1 cellular context compared by ENCODE assay signal in genomic region chr5:149863830-149864229, GRCh38.
TF ChIP-seq lines count a peak whose summit lies in the region.

No MANE protein-coding gene starts in this region.

TF ChIP-seq in WTC11, 78 proteins besides CTCF, POLR2A, EP300 and RAD21 (continued from another document):
- TF ChIP-seq ZNF281 (CRISPR knock-in tag; IDR thresholded peaks at IDR 0.05) (no peak), ZNF423 (CRISPR knock-in tag; IDR thresholded peaks at IDR 0.05) (no peak), ZMAT4 (CRISPR knock-in tag; IDR thresholded peaks at IDR 0.05) (no peak), USF1 (CRISPR knock-in tag; IDR thresholded peaks at IDR 0.05) (no peak), ELF4 (CRISPR knock-in tag; IDR thresholded peaks at IDR 0.05; ENCODE audit: low read depth) (no peak)
